11 cellular contexts compared by ENCODE assay signal in genomic region chr14:86961106-86961716, GRCh38.
DNase-seq lines count a peak whose midpoint lies in the region; ATAC-seq and TF ChIP-seq lines count a peak whose summit lies in the region.
"Had no signal": no experiment of that assay in that cellular context is flagged by ENCODE, and none has a peak within 500 bp of the region (broad histone marks: within the 10 kb centered on the region; RNA-seq: fewer than 3 reads in every experiment).

No MANE protein-coding gene starts in this region.

- H3K4me3 Mint-ChIP-seq in CD4-positive, alpha-beta T cell = no peak overlapping the region

- no peak overlapping the region for H3K27ac ChIP-seq in CD4-positive, alpha-beta T cell (ENCODE audit: low read depth, low read length)
- H3K27ac ChIP-seq: ascending aorta had no signal

- no peaks in the 10 kb centered on the region for H3K27me3 ChIP-seq in CD4-positive, alpha-beta T cell (ENCODE audit: control insufficient read depth, insufficient read depth, low read length)
- H3K27me3 ChIP-seq: ascending aorta had no signal

- DNase-seq in AML-193 (lab: John Stamatoyannopoulos, UW) = peak; percentile 1 to 11
- DNase-seq in epithelial cell of esophagus (ENCODE audit: low read depth) = peak; percentile 68
- DNase-seq in NCI-H1092 (lab: John Stamatoyannopoulos, UW) = no peak
- no peak for DNase-seq in CD4-positive, alpha-beta T cell
- DNase-seq in activated T-cell treated with anti-CD3 and anti-CD28 coated beads for 4 hours = no peak
- no peak for DNase-seq in activated CD4-positive, CD25-positive, alpha-beta regulatory T cell (lab: John Stamatoyannopoulos, UW)
- DNase-seq: activated CD4-positive, alpha-beta T cell treated with anti-CD3 and anti-CD28 coated beads for 1 hour; NCI-H1930 had no signal

- H3K9me3 ChIP-seq in CD4-positive, alpha-beta T cell (ENCODE audit: control insufficient read depth, low read length) = peaks cover 8% of the 10 kb centered on the region
- H3K9me3 ChIP-seq: ascending aorta had no signal

- CTCF ChIA-PET in CD4-positive, alpha-beta T cell (lab: Charles Lee) = no interaction called here

- TF ChIP-seq CTCF in LNCAP (IDR thresholded peaks at IDR 0.05) (peak; percentile 49), epithelial cell of esophagus (IDR thresholded peaks at IDR 0.05; ENCODE audit: insufficient read depth, low read depth, low read length, missing control alignments) (peak; percentile 79)
- no peak for TF ChIP-seq CTCF in CD4-positive, alpha-beta T cell (IDR thresholded peaks at IDR 0.05)

- ATAC-seq in GM18909 (IDR thresholded peaks at IDR 0.05; ENCODE audit: poor library complexity, unreplicated experiment) = peak; percentile 76
- no peak for ATAC-seq in CD4-positive, alpha-beta T cell (ENCODE audit: poor library complexity)

- H3K4me3 ChIP-seq in epithelial cell of esophagus (ENCODE audit: low read length) = no peak overlapping the region
- H3K4me3 ChIP-seq: ascending aorta had no signal

- peaks cover 6% of the 10 kb centered on the region for H3K9me3 Mint-ChIP-seq in CD4-positive, alpha-beta T cell

- no peak overlapping the region for H3K27ac Mint-ChIP-seq in CD4-positive, alpha-beta T cell

- no peaks in the 10 kb centered on the region for H3K4me1 Mint-ChIP-seq in CD4-positive, alpha-beta T cell (ENCODE audit: low read depth)

- intact Hi-C loops in CD4-positive, alpha-beta T cell (cut with DNase I, micrococcal nuclease) = no loop called here

- POLR2A ChIA-PET in CD4-positive, alpha-beta T cell (lab: Charles Lee) = no interaction called here

- no peaks in the 10 kb centered on the region for H3K27me3 Mint-ChIP-seq in CD4-positive, alpha-beta T cell

- no peaks in the 10 kb centered on the region for H3K36me3 Mint-ChIP-seq in CD4-positive, alpha-beta T cell (ENCODE audit: low read depth)

Comparison
In these comparisons a context has a peak if more than half of its experiments do, and no peak if none do; other contexts are left out.
1. DNase-seq: peak in AML-193 (2 of 2) and epithelial cell of esophagus (single experiment); none in NCI-H1092 (single experiment), CD4-positive, alpha-beta T cell (0 of 10), activated T-cell treated with anti-CD3 and anti-CD28 coated beads for 4 hours (single experiment) and activated CD4-positive, CD25-positive, alpha-beta regulatory T cell (0 of 4).